ENCODE assay signal across 18 cellular contexts in the genomic region with DNA sequence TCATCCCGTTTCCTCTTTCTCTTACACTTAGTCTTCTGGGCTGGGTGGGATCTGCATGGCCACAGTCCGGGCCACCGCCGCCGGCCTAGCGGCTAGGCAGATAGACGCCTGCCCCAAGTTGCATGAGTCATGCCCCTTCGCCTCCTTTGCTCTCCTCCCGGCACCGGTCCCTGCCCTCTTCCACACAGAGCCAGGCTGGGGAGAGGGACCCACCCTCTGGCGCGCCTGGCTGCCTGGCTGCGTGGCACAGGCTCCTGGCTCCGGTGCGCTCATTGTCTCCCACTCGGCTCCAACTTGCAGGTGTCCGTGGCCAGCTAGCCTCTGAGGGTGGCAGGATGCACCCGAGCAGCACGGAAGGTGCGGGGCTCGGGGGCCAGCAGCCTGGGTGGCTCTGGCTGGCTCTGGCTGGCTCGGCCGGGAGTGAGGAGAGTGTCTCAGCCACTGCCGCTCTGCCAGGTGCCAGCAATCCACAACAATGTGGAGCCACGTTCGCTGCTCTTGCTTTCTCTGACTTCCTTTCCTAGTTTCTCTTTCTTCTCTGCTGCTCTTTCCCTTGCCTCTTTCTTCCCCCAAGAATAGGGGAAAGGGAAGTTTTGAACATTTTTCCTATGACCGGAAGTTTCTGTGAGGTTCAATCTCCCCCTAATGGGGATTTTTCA.
"Had no signal": no experiment of that assay in that cellular context is flagged by ENCODE, and none has a peak within 500 bp of the region (broad histone marks: within the 10 kb centered on the region; RNA-seq: fewer than 3 reads in every experiment).

No MANE protein-coding gene starts in this region.

- H3K27me3 ChIP-seq: brain microvascular endothelial cell, dorsolateral prefrontal cortex, esophagus squamous epithelium, right atrium auricular region, tibial nerve had no signal

- H3K27me3 Mint-ChIP-seq: activated CD4-positive, alpha-beta memory T cell treated with anti-CD3 and anti-CD28 coated beads for 36 hours; activated T-helper 17 cell treated with anti-CD3 and anti-CD28 coated beads, Interleukin-2, amount 50 U/mL, for 72 hours; naive thymus-derived CD8-positive, alpha-beta T cell; stimulated activated memory B cell treated with anti-CD40 and anti-IgM and Interleukin-4, amounts not matched to agents 10 μg/mL and 1 μg/mL and 100 μg/mL, for 72 hours had no signal

- H3K4me3 Mint-ChIP-seq: activated CD4-positive, alpha-beta memory T cell treated with anti-CD3 and anti-CD28 coated beads for 36 hours; activated T-helper 17 cell treated with anti-CD3 and anti-CD28 coated beads, Interleukin-2, amount 50 U/mL, for 72 hours; stimulated activated memory B cell treated with anti-CD40 and anti-IgM and Interleukin-4, amounts not matched to agents 10 μg/mL and 1 μg/mL and 100 μg/mL, for 72 hours had no signal

- DNase-seq: activated CD4-positive, alpha-beta memory T cell treated with anti-CD3 and anti-CD28 coated beads for 36 hours; activated CD4-positive, CD25-positive, alpha-beta regulatory T cell treated with anti-CD3 and anti-CD28 coated beads, Interleukin-2, amount 50 U/mL, for 72 hours; activated naive CD4-positive, alpha-beta T cell treated with anti-CD3 and anti-CD28 coated beads, Interleukin-2, amount 50 U/mL, for 16 hours; amniotic stem cell; brain microvascular endothelial cell; dorsolateral prefrontal cortex; esophagus squamous epithelium; foreskin fibroblast; mammary epithelial cell; naive thymus-derived CD8-positive, alpha-beta T cell; posterior cingulate gyrus; small intestine; SW 1271 had no signal

- H3K27ac Mint-ChIP-seq: activated CD4-positive, alpha-beta memory T cell treated with anti-CD3 and anti-CD28 coated beads for 36 hours; activated T-helper 17 cell treated with anti-CD3 and anti-CD28 coated beads, Interleukin-2, amount 50 U/mL, for 72 hours; stimulated activated memory B cell treated with anti-CD40 and anti-IgM and Interleukin-4, amounts not matched to agents 10 μg/mL and 1 μg/mL and 100 μg/mL, for 72 hours had no signal

- H3K36me3 ChIP-seq: brain microvascular endothelial cell, right atrium auricular region had no signal

- H3K4me3 ChIP-seq: dorsolateral prefrontal cortex, esophagus squamous epithelium, right atrium auricular region, tibial nerve had no signal

- ATAC-seq: activated T-helper 17 cell treated with anti-CD3 and anti-CD28 coated beads, Interleukin-2, amount 50 U/mL, for 72 hours; left lobe of liver; naive thymus-derived CD8-positive, alpha-beta T cell; stimulated activated memory B cell treated with anti-CD40 and anti-IgM and Interleukin-4, amounts not matched to agents 10 μg/mL and 1 μg/mL and 100 μg/mL, for 72 hours had no signal

- H3K27ac ChIP-seq: brain microvascular endothelial cell, dorsolateral prefrontal cortex, esophagus squamous epithelium, right atrium auricular region, tibial nerve had no signal
